ENCODE assay signal across 1 cellular context in the genomic region with DNA sequence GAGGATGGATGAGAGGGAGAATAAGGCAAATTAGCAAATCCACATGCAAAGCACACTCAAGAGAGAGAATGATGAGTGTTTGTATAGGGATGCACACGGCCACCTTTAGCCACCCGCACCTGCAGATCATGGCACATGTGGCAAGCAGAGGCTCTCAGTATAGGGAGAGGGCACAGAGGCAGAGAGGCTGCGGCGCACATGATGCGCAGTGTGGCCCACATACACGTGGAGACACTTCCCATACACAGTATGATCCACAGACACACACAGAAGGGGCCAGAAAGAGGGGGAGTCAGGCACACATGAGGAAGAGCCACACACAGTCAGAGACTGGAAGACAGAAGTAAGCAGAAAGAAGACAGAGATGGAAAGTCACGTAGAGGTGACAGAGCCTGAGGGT.
TF ChIP-seq lines count a peak whose summit lies in the region.

No MANE protein-coding gene starts in this region.

TF ChIP-seq in IMR-90, 13 proteins besides CTCF, POLR2A, EP300 and RAD21:
- TF ChIP-seq FOS (IDR thresholded peaks at IDR 0.05; ENCODE audit: low read depth, low read length) (no peak), MXI1 (IDR thresholded peaks at IDR 0.05; ENCODE audit: borderline replicate concordance, low read depth, low read length) (no peak)
